Comparison of ENCODE assay signal across 23 cellular contexts in genomic region chr3:66048051-66048395, GRCh38. TPM values are rescaled to one million over a fixed set of nuclear protein-coding genes. Genes with fewer than 3 reads are reported as not detected.
A peak's percentile ranks its signal among the peaks of the same experiment; 100 is the strongest.
DNase-seq lines count a peak whose midpoint lies in the region; ATAC-seq and TF ChIP-seq lines count a peak whose summit lies in the region.
"Had no signal": no experiment of that assay in that cellular context is flagged by ENCODE, and none has a peak within 500 bp of the region (broad histone marks: within the 10 kb centered on the region; RNA-seq: fewer than 3 reads in every experiment).

No MANE protein-coding gene starts in this region.

- peaks cover 32% of the 10 kb centered on the region for H3K4me1 ChIP-seq in skeletal muscle satellite cell (ENCODE audit: control insufficient read depth, insufficient read depth, low read length)

- H3K4me1 Mint-ChIP-seq in activated naive CD8-positive, alpha-beta T cell treated with anti-CD3 and anti-CD28 coated beads for 36 hours: no peaks in the 10 kb centered on the region
- H3K4me1 Mint-ChIP-seq: CD4-positive, CD25-positive, alpha-beta regulatory T cell; stimulated activated effector memory CD8-positive, alpha-beta T cell treated with anti-CD3 and anti-CD28 coated beads, Interleukin-12 subunit alpha, Interleukin-12 subunit beta, amount 100 ng/mL, for 72 hours had no signal

- TF ChIP-seq CTCF in fibroblast of the aortic adventitia (IDR thresholded peaks at IDR 0.05; ENCODE audit: insufficient read depth, low read length): no peak

- no peak overlapping the region for H3K27ac Mint-ChIP-seq in activated naive CD8-positive, alpha-beta T cell treated with anti-CD3 and anti-CD28 coated beads for 36 hours
- H3K27ac Mint-ChIP-seq: activated CD8-positive, alpha-beta T cell treated with anti-CD3 and anti-CD28 coated beads, Interleukin-2, amount 10 ng/mL, durations not matched to agents 7 days and 5 days; CD4-positive, CD25-positive, alpha-beta regulatory T cell; natural killer cell treated with Interleukin-12 subunit alpha and Interleukin-12 subunit beta and Interleukin-15 and Interleukin-18, amount 100 ng/mL, for 72 hours; stimulated activated effector memory CD8-positive, alpha-beta T cell treated with anti-CD3 and anti-CD28 coated beads, Interleukin-12 subunit alpha, Interleukin-12 subunit beta, amount 100 ng/mL, for 72 hours had no signal

- H3K9me3 ChIP-seq in skeletal muscle satellite cell (replicated peaks; ENCODE audit: low read length): no peaks in the 10 kb centered on the region
- H3K9me3 ChIP-seq: suprapubic skin had no signal

- DNase-seq in GM04503 (ENCODE audit: low read depth) (peak; percentile 34), amniotic epithelial cell (ENCODE audit: low read depth) (peak; percentile 40), fibroblast of the aortic adventitia (ENCODE audit: low read depth) (peak; percentile 69), HT-29 (ENCODE audit: low spot score) (no peak)
- DNase-seq in stimulated activated CD4-positive, alpha-beta T cell treated with anti-CD3 and anti-CD28 coated beads, Interleukin-2, amount 100 ng/mL, for 24 hours: no peak
- DNase-seq in activated naive CD8-positive, alpha-beta T cell treated with anti-CD3 and anti-CD28 coated beads for 36 hours: no peak
- DNase-seq: activated CD8-positive, alpha-beta T cell treated with anti-CD3 and anti-CD28 coated beads, Interleukin-2, amount 10 ng/mL, durations not matched to agents 7 days and 5 days; activated gamma-delta T cell; CD4-positive, CD25-positive, alpha-beta regulatory T cell; effector CD8-positive, alpha-beta T cell; Kasumi-1; NCI-H187 treated with DMSO at 0.1 percent for 48 hours; NCI-H2227 treated with DMSO at 0.1 percent for 48 hours; NCI-H774; SHP77 had no signal

- H3K36me3 ChIP-seq in skeletal muscle satellite cell (ENCODE audit: insufficient read depth, low read length): no peaks in the 10 kb centered on the region
- H3K36me3 ChIP-seq: suprapubic skin had no signal

- H3K27me3 ChIP-seq in skeletal muscle satellite cell (ENCODE audit: control insufficient read depth, insufficient read depth, low read length): no peaks in the 10 kb centered on the region
- H3K27me3 ChIP-seq: suprapubic skin had no signal

- H3K4me2 ChIP-seq in skeletal muscle satellite cell (ENCODE audit: low read length): peak overlapping the region; percentile 62

- H3K9me3 Mint-ChIP-seq in activated naive CD8-positive, alpha-beta T cell treated with anti-CD3 and anti-CD28 coated beads for 36 hours: peaks cover 1% of the 10 kb centered on the region
- H3K9me3 Mint-ChIP-seq: stimulated activated effector memory CD8-positive, alpha-beta T cell treated with anti-CD3 and anti-CD28 coated beads, Interleukin-12 subunit alpha, Interleukin-12 subunit beta, amount 100 ng/mL, for 72 hours had no signal

- no peak for ATAC-seq in HG03571 (IDR thresholded peaks at IDR 0.05; ENCODE audit: unreplicated experiment)
- ATAC-seq: activated CD4-positive, CD25-positive, alpha-beta regulatory T cell treated with anti-CD3 and anti-CD28 coated beads, Interleukin-2, amount 50 U/mL, for 24 hours; activated CD8-positive, alpha-beta T cell treated with anti-CD3 and anti-CD28 coated beads, Interleukin-2, amount 10 ng/mL, durations not matched to agents 7 days and 5 days; esophagus mucosa; natural killer cell treated with Interleukin-12 subunit alpha and Interleukin-12 subunit beta and Interleukin-15 and Interleukin-18, amount 100 ng/mL, for 72 hours; stimulated activated effector memory CD8-positive, alpha-beta T cell treated with anti-CD3 and anti-CD28 coated beads, Interleukin-12 subunit alpha, Interleukin-12 subunit beta, amount 100 ng/mL, for 72 hours had no signal

- H3K4me3 ChIP-seq in fibroblast of the aortic adventitia (ENCODE audit: low read depth, low read length) (no peak overlapping the region), skeletal muscle satellite cell (ENCODE audit: low read length) (no peak overlapping the region)
- H3K4me3 ChIP-seq: suprapubic skin had no signal

- H3K4me3 Mint-ChIP-seq in activated naive CD8-positive, alpha-beta T cell treated with anti-CD3 and anti-CD28 coated beads for 36 hours: no peak overlapping the region
- H3K4me3 Mint-ChIP-seq: activated CD8-positive, alpha-beta T cell treated with anti-CD3 and anti-CD28 coated beads, Interleukin-2, amount 10 ng/mL, durations not matched to agents 7 days and 5 days; natural killer cell treated with Interleukin-12 subunit alpha and Interleukin-12 subunit beta and Interleukin-15 and Interleukin-18, amount 100 ng/mL, for 72 hours; stimulated activated effector memory CD8-positive, alpha-beta T cell treated with anti-CD3 and anti-CD28 coated beads, Interleukin-12 subunit alpha, Interleukin-12 subunit beta, amount 100 ng/mL, for 72 hours had no signal

- H3K9ac ChIP-seq in skeletal muscle satellite cell (ENCODE audit: low read depth, low read length): peak overlapping the region; percentile 4
- H3K9ac ChIP-seq: parathyroid adenoma had no signal

- H3K36me3 Mint-ChIP-seq in activated naive CD8-positive, alpha-beta T cell treated with anti-CD3 and anti-CD28 coated beads for 36 hours: no peaks in the 10 kb centered on the region
- H3K36me3 Mint-ChIP-seq: CD4-positive, CD25-positive, alpha-beta regulatory T cell; natural killer cell treated with Interleukin-12 subunit alpha and Interleukin-12 subunit beta and Interleukin-15 and Interleukin-18, amount 100 ng/mL, for 72 hours; stimulated activated effector memory CD8-positive, alpha-beta T cell treated with anti-CD3 and anti-CD28 coated beads, Interleukin-12 subunit alpha, Interleukin-12 subunit beta, amount 100 ng/mL, for 72 hours had no signal

- peaks cover 19% of the 10 kb centered on the region for H3K27me3 Mint-ChIP-seq in activated naive CD8-positive, alpha-beta T cell treated with anti-CD3 and anti-CD28 coated beads for 36 hours

RNA-seq across cellular contexts. Expression of gene MAGI1, which starts 9.3 kb away (rescaled TPM):
- total RNA-seq in fibroblast of the aortic adventitia (ENCODE audit: low replicate concordance): 13.0 and 30.2 TPM in 2 replicates
- 7.2 and 9.1 TPM in 2 replicates for total RNA-seq in skeletal muscle satellite cell (2012; rRNA removed)
- 15.6 and 26.2 TPM in 2 replicates for total RNA-seq in HT-29 (2014; rRNA removed; shearing (Covaris generic))
- under 1 TPM; 0.12 to 0.16 TPM for total RNA-seq in activated naive CD8-positive, alpha-beta T cell treated with anti-CD3 and anti-CD28 coated beads for 36 hours
- total RNA-seq: activated CD8-positive, alpha-beta T cell treated with anti-CD3 and anti-CD28 coated beads, Interleukin-2, amount 10 ng/mL, durations not matched to agents 7 days and 5 days; natural killer cell treated with Interleukin-12 subunit alpha and Interleukin-12 subunit beta and Interleukin-15 and Interleukin-18, amount 100 ng/mL, for 72 hours had no signal

Comparison
In these comparisons a context has a peak if more than half of its experiments do, and no peak if none do; other contexts are left out.
1. DNase-seq: peak in GM04503 (single experiment), amniotic epithelial cell (single experiment) and fibroblast of the aortic adventitia (single experiment); none in stimulated activated CD4-positive, alpha-beta T cell treated with anti-CD3 and anti-CD28 coated beads, Interleukin-2, amount 100 ng/mL, for 24 hours (0 of 2), HT-29 (single experiment) and activated naive CD8-positive, alpha-beta T cell treated with anti-CD3 and anti-CD28 coated beads for 36 hours (single experiment).
2. RNA of gene MAGI1, which starts 9.3 kb away (total RNA-seq): 15.6 to 26.2 TPM in HT-29 and 13.0 to 30.2 TPM in fibroblast of the aortic adventitia; 0.12 to 0.16 TPM in activated naive CD8-positive, alpha-beta T cell treated with anti-CD3 and anti-CD28 coated beads for 36 hours; every median in the first group is over 10 times any median in the second.